ENCODE assay signal across 8 cellular contexts in the genomic region with DNA sequence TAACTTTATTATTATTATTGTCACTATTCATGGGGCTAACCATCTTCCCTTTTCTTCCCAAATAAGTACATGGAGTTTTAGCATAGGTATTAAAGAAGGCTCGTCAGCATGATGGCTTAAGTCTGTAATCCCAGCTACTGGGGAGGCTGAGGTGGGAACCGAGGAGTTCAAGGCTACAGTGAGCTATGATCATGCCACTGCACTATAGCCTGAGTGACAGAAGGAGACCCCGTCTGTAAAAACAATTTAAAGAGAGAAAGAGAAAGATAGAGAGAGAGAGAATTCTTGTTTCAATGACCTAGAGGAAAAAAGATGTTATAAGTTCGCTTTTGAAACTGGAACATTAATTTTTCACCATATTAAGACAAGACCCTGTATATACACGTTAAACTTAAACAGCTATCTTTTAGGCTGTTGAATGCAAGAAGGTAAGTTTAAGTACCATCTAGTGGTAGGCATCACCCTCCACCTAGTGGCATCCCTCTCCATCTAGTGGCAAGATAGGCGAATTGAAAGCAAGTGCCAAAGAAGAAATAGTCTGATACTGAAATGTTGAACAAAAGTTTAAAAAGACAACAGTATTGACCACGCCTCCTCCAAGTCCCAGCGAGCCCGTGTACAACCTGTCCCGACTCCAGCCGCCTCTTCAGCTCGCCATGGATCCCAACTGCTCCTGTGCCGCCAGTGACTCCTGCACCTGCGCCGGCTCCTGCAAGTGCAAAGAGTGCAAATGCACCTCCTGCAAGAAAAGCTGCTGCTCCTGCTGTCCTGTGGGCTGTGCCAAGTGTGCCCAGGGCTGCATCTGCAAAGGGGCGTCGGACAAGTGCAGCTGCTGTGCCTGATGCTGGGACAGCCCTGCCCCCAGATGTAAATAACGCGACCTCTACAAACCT. TPM values are rescaled to one million over a fixed set of nuclear protein-coding genes. Genes with fewer than 3 reads are reported as not detected.
DNase-seq lines count a peak whose midpoint lies in the region; ATAC-seq and TF ChIP-seq lines count a peak whose summit lies in the region.

No MANE protein-coding gene starts in this region.

- H3K9me3 Mint-ChIP-seq in activated B cell treated with CpG ODN at 0.5 μM for 24 hours (no peaks in the 10 kb centered on the region), chondrocyte (ENCODE audit: low read depth) (no peaks in the 10 kb centered on the region)

- POLR2A ChIA-PET in activated B cell treated with CpG ODN at 0.5 μM for 24 hours (lab: Charles Lee), result no interaction called here

- intact Hi-C loops in activated B cell treated with CpG ODN at 0.5 μM for 24 hours (cut with micrococcal nuclease), result loop anchor here (1.0 to 5.0 kb wide), 2 partner anchors 34 to 104 kb away; no protein-coding TSS in a partner anchor

- H3K4me3 Mint-ChIP-seq in activated B cell treated with CpG ODN at 0.5 μM for 24 hours (peak overlapping the region; percentile 53), chondrocyte (ENCODE audit: unreplicated experiment) (peak overlapping the region; percentile 37)

- H3K27me3 Mint-ChIP-seq in activated B cell treated with CpG ODN at 0.5 μM for 24 hours, result peaks cover 13% of the 10 kb centered on the region
- peaks cover 28% of the 10 kb centered on the region for H3K27me3 Mint-ChIP-seq in chondrocyte (ENCODE audit: low read depth)

- peak overlapping the region; percentile 34 for H3K4me3 ChIP-seq in kidney epithelial cell (ENCODE audit: low read depth, low read length)

- CTCF ChIA-PET in activated B cell treated with CpG ODN at 0.5 μM for 24 hours (lab: Charles Lee), result interaction anchor here (0.6 to 5.1 kb wide), 7 partner anchors 13 to 897 kb away, joined by 3 to 53 read pairs (median 5); no protein-coding TSS in a partner anchor

- no peak for TF ChIP-seq POLR2A in GM18505 (IDR thresholded peaks at IDR 0.05; ENCODE audit: borderline replicate concordance, extremely low read depth, insufficient read depth, insufficient read length)

- peaks cover 10% of the 10 kb centered on the region for H3K4me1 Mint-ChIP-seq in activated B cell treated with CpG ODN at 0.5 μM for 24 hours
- H3K4me1 Mint-ChIP-seq in chondrocyte (ENCODE audit: low read depth), result peaks cover 12% of the 10 kb centered on the region

- no peak overlapping the region for H3K27ac Mint-ChIP-seq in activated B cell treated with CpG ODN at 0.5 μM for 24 hours
- H3K27ac Mint-ChIP-seq in chondrocyte (ENCODE audit: unreplicated experiment), result no peak overlapping the region

- DNase-seq in AG09319 (ENCODE audit: extremely low read depth, low read depth), result peak; percentile 47
- peak; percentile 1 for DNase-seq in NCI-H1694 (lab: John Stamatoyannopoulos, UW)
- DNase-seq in activated B cell treated with CpG ODN at 0.5 μM for 24 hours, result no peak
- no peak for DNase-seq in chondrocyte (ENCODE audit: low spot score)
- peak; percentile 41 for DNase-seq in kidney epithelial cell (ENCODE audit: low read depth)
- peak; percentile 17 for DNase-seq in stimulated activated CD8-positive, alpha-beta memory T cell treated with anti-CD3 and anti-CD28 coated beads, Interleukin-12 subunit alpha, Interleukin-12 subunit beta, amount 100 ng/mL, for 1 hour (ENCODE audit: low read depth)

- no peaks in the 10 kb centered on the region for H3K27me3 ChIP-seq in kidney epithelial cell (ENCODE audit: control insufficient read depth, insufficient read depth, low read length)

- no peaks in the 10 kb centered on the region for H3K36me3 ChIP-seq in kidney epithelial cell (ENCODE audit: control insufficient read depth, insufficient read depth, low read length)

- TF ChIP-seq CTCF in AG09319 (IDR thresholded peaks at IDR 0.05; ENCODE audit: low read depth, low read length) (peak; percentile 99), activated B cell treated with CpG ODN at 0.5 μM for 24 hours (IDR thresholded peaks at IDR 0.05) (peak; percentile 36), chondrocyte (IDR thresholded peaks at IDR 0.05) (peak; percentile 93), kidney epithelial cell (IDR thresholded peaks at IDR 0.05; ENCODE audit: insufficient read depth, low read length, poor library complexity, severe bottlenecking) (peak; percentile 91)

- peak; percentile 73 for ATAC-seq in GM18505 (IDR thresholded peaks at IDR 0.05; ENCODE audit: unreplicated experiment)
- ATAC-seq in HG02885 (IDR thresholded peaks at IDR 0.05; ENCODE audit: poor library complexity, unreplicated experiment), result peak; percentile 83
- peak; percentile 77 for ATAC-seq in activated B cell treated with CpG ODN at 0.5 μM for 24 hours (ENCODE audit: low read depth)

- no peaks in the 10 kb centered on the region for H3K36me3 Mint-ChIP-seq in activated B cell treated with CpG ODN at 0.5 μM for 24 hours (ENCODE audit: low read depth)
- no peaks in the 10 kb centered on the region for H3K36me3 Mint-ChIP-seq in chondrocyte (ENCODE audit: low read depth)

RNA-seq across cellular contexts. Expression of a gene that starts 26.0 kb away (rescaled TPM):
- 101 and 119 TPM in 2 replicates for total RNA-seq in activated B cell treated with CpG ODN at 0.5 μM for 24 hours
- total RNA-seq in chondrocyte, result 53.9 to 54.8 TPM (median 54.1 TPM) in 3 replicates
- total RNA-seq in kidney epithelial cell, result 37.7 and 46.1 TPM in 2 replicates

Comparison
In these comparisons a context has a peak if more than half of its experiments do, and no peak if none do; other contexts are left out.
1. DNase-seq: peak in AG09319 (single experiment), NCI-H1694 (single experiment), kidney epithelial cell (single experiment) and stimulated activated CD8-positive, alpha-beta memory T cell treated with anti-CD3 and anti-CD28 coated beads, Interleukin-12 subunit alpha, Interleukin-12 subunit beta, amount 100 ng/mL, for 1 hour (single experiment); none in activated B cell treated with CpG ODN at 0.5 μM for 24 hours (single experiment) and chondrocyte (single experiment).
2. CTCF ChIP-seq: peak in every context shown above with its lines; median percentile 99 in AG09319; 93 in chondrocyte; 91 in kidney epithelial cell; 36 in activated B cell treated with CpG ODN at 0.5 μM for 24 hours.
3. Peak in every context shown above with its lines, with median percentiles within 50 percentile points of each other: ATAC-seq.